31 cellular contexts compared by ENCODE assay signal in genomic region chr2:103363639-103364038, GRCh38.
"Had no signal": no experiment of that assay in that cellular context is flagged by ENCODE, and none has a peak within 500 bp of the region (broad histone marks: within the 10 kb centered on the region; RNA-seq: fewer than 3 reads in every experiment).

No MANE protein-coding gene starts in this region.

- H3K4me1 ChIP-seq: adrenal gland, body of pancreas, esophagus muscularis mucosa, foreskin keratinocyte, gastrocnemius medialis had no signal

- H3K36me3 ChIP-seq: adrenal gland, esophagus muscularis mucosa, gastrocnemius medialis, WERI-Rb-1 had no signal

- H3K27ac ChIP-seq: adrenal gland, body of pancreas, esophagus muscularis mucosa, foreskin keratinocyte, gastrocnemius medialis, WERI-Rb-1 had no signal

- DNase-seq: activated B cell treated with CpG ODN at 0.5 μM for 24 hours; activated CD4-positive, alpha-beta T cell treated with anti-CD3 and anti-CD28 coated beads for 48 hours; activated CD4-positive, alpha-beta T cell treated with anti-CD3 and anti-CD28 coated beads, Interleukin-2, amount 50 U/mL, for 1 hour; activated CD4-positive, alpha-beta T cell treated with anti-CD3 and anti-CD28 coated beads, Interleukin-2, amount 50 U/mL, for 48 hours; activated CD8-positive, alpha-beta memory T cell treated with anti-CD3 and anti-CD28 coated beads for 24 hours; activated CD8-positive, alpha-beta T cell treated with anti-CD3 and anti-CD28 coated beads for 36 hours; activated effector memory CD4-positive, alpha-beta T cell treated with Interleukin-2 at 50 U/mL for 16 hours; activated gamma-delta T cell treated with Interleukin-2 at 50 U/mL for 16 hours; activated naive CD4-positive, alpha-beta T cell treated with anti-CD3 and anti-CD28 coated beads for 36 hours; activated naive CD8-positive, alpha-beta T cell treated with anti-CD3 and anti-CD28 coated beads for 36 hours; activated naive CD8-positive, alpha-beta T cell treated with anti-CD3 and anti-CD28 coated beads, Interleukin-2, amount 50 U/mL, for 24 hours; activated T-cell treated with anti-CD3 and anti-CD28 coated beads, Interleukin-2, amount 50 U/mL, for 4 hours; adrenal gland; amygdala; aorta; body of pancreas; caudate nucleus; cortex of kidney; dermis blood vessel endothelial cell; effector CD4-positive, alpha-beta T cell; effector memory CD8-positive, alpha-beta T cell; erythroblast; foreskin keratinocyte; gastrocnemius medialis; head of caudate nucleus; T1000; WERI-Rb-1 had no signal

- H3K27me3 ChIP-seq: adrenal gland, body of pancreas, esophagus muscularis mucosa, foreskin keratinocyte, gastrocnemius medialis had no signal

- H3K4me3 ChIP-seq: adrenal gland, body of pancreas, esophagus muscularis mucosa, gastrocnemius medialis had no signal

- H3K9me3 ChIP-seq: adrenal gland, body of pancreas, esophagus muscularis mucosa, gastrocnemius medialis had no signal

- FAIRE-seq: colon had no signal

- ATAC-seq: activated CD4-positive, CD25-positive, alpha-beta regulatory T cell treated with anti-CD3 and anti-CD28 coated beads, Interleukin-2, amount 50 U/mL, for 24 hours; activated CD8-positive, alpha-beta T cell treated with anti-CD3 and anti-CD28 coated beads for 36 hours; activated naive CD8-positive, alpha-beta T cell treated with anti-CD3 and anti-CD28 coated beads, Interleukin-2, amount 50 U/mL, for 24 hours; activated T-cell treated with anti-CD3 and anti-CD28 coated beads, Interleukin-2, amount 50 U/mL, for 4 hours; activated T-helper 17 cell treated with anti-CD3 and anti-CD28 coated beads, Interleukin-2, amount 50 U/mL, for 72 hours; body of pancreas; effector memory CD8-positive, alpha-beta T cell; foreskin keratinocyte; gastrocnemius medialis had no signal
